Comparison of ENCODE assay signal across 11 cellular contexts in genomic region chr15:89105147-89105546, GRCh38. TPM values are rescaled to one million over a fixed set of nuclear protein-coding genes. Genes with fewer than 3 reads are reported as not detected.
DNase-seq lines count a peak whose midpoint lies in the region; ATAC-seq and TF ChIP-seq lines count a peak whose summit lies in the region.
"Had no signal": no experiment of that assay in that cellular context is flagged by ENCODE, and none has a peak within 500 bp of the region (broad histone marks: within the 10 kb centered on the region; RNA-seq: fewer than 3 reads in every experiment).

No MANE protein-coding gene starts in this region.

- H3K36me3 ChIP-seq in kidney epithelial cell (ENCODE audit: control insufficient read depth, insufficient read depth, low read length), result no peaks in the 10 kb centered on the region

- TF ChIP-seq CTCF in HFF-Myc (IDR thresholded peaks at IDR 0.05; ENCODE audit: low read depth, low read length, missing control alignments) (no peak), kidney epithelial cell (IDR thresholded peaks at IDR 0.05; ENCODE audit: insufficient read depth, low read length, poor library complexity, severe bottlenecking) (no peak)

- H3K4me3 ChIP-seq in HFF-Myc (replicated peaks; ENCODE audit: low read depth, low read length) (no peak overlapping the region), kidney epithelial cell (ENCODE audit: low read depth, low read length) (no peak overlapping the region)
- H3K4me3 ChIP-seq: skin epidermis had no signal

- DNase-seq in HFF-Myc (ENCODE audit: extremely low read depth, low read depth) (peak; percentile 81), brain pericyte (ENCODE audit: low read depth, low spot score) (peak; percentile 64), kidney epithelial cell (ENCODE audit: low read depth) (peak; percentile 90), stromal cell of bone marrow (ENCODE audit: low read depth) (peak; percentile 92), iPS-NIHi7 (ENCODE audit: extremely low spot score) (no peak)
- no peak for DNase-seq in stimulated activated CD4-positive, alpha-beta T cell treated with anti-CD3 and anti-CD28 coated beads, Interleukin-4, amount 100 ng/mL, for 1 hour
- DNase-seq: effector CD8-positive, alpha-beta T cell; NCI-H1417 treated with DMSO at 0.1 percent for 48 hours had no signal

- no peaks in the 10 kb centered on the region for H3K27me3 ChIP-seq in kidney epithelial cell (ENCODE audit: control insufficient read depth, insufficient read depth, low read length)

- ATAC-seq in GM21717 (IDR thresholded peaks at IDR 0.05; ENCODE audit: unreplicated experiment) (no peak), GM19463 (IDR thresholded peaks at IDR 0.05; ENCODE audit: unreplicated experiment) (no peak)

RNA-seq across cellular contexts. Expression of gene ABHD2, which starts 16.9 kb away (rescaled TPM):
- 39.7 and 62.7 TPM in 2 replicates for total RNA-seq in kidney epithelial cell

Comparison
In these comparisons a context has a peak if more than half of its experiments do, and no peak if none do; other contexts are left out.
1. DNase-seq: peak in HFF-Myc (single experiment), brain pericyte (single experiment), kidney epithelial cell (single experiment) and stromal cell of bone marrow (single experiment); none in iPS-NIHi7 (single experiment) and stimulated activated CD4-positive, alpha-beta T cell treated with anti-CD3 and anti-CD28 coated beads, Interleukin-4, amount 100 ng/mL, for 1 hour (single experiment).